Comparison of ENCODE assay signal across 18 cellular contexts in genomic region chr22:26970809-26971394, GRCh38.
DNase-seq lines count a peak whose midpoint lies in the region; ATAC-seq and TF ChIP-seq lines count a peak whose summit lies in the region.
"Had no signal": no experiment of that assay in that cellular context is flagged by ENCODE, and none has a peak within 500 bp of the region (broad histone marks: within the 10 kb centered on the region; RNA-seq: fewer than 3 reads in every experiment).

No MANE protein-coding gene starts in this region.

- no peak overlapping the region for H3K4me3 ChIP-seq in HCT116 (replicated peaks in 1 of 2; ENCODE audit: low read depth in 1 of 2, low read length in 2 of 2)
- H3K4me3 ChIP-seq: SK-N-MC had no signal

- no peak overlapping the region for H3K9ac ChIP-seq in HCT116 (ENCODE audit: low read length)

- H3K27ac Mint-ChIP-seq in WTC11, result no peak overlapping the region
- H3K27ac Mint-ChIP-seq: CD4-positive, alpha-beta T cell had no signal

- no peaks in the 10 kb centered on the region for H3K79me2 ChIP-seq in HCT116 (ENCODE audit: insufficient read depth, low read length)

- no peaks in the 10 kb centered on the region for H3K9me3 Mint-ChIP-seq in WTC11
- H3K9me3 Mint-ChIP-seq: CD4-positive, alpha-beta T cell had no signal

- H3K27ac ChIP-seq in HCT116 (ENCODE audit: low read depth, low read length), result no peak overlapping the region
- H3K27ac ChIP-seq: SK-N-MC had no signal

- no peak overlapping the region for H3K4me3 Mint-ChIP-seq in WTC11
- H3K4me3 Mint-ChIP-seq: CD4-positive, alpha-beta T cell had no signal

- ATAC-seq in HCT116, result peak; percentile 80
- ATAC-seq in WTC11, result peak; percentile 90
- peak; percentile 67 for ATAC-seq in left colon
- ATAC-seq: Panc1, Right ventricle myocardium inferior had no signal

- H3K36me3 ChIP-seq in HCT116 (ENCODE audit: control insufficient read depth in 1 of 2, insufficient read depth in 2 of 2, low read length in 2 of 2), result no peaks in the 10 kb centered on the region
- H3K36me3 ChIP-seq: BE2C had no signal

- BruUV-seq in HCT116 (replicated peaks; lab: Mats Ljungman, UMichigan), result no TSS peak

- no peaks in the 10 kb centered on the region for H3K9me2 ChIP-seq in HCT116 (ENCODE audit: insufficient read depth)

- no peaks in the 10 kb centered on the region for H3K9me3 ChIP-seq in HCT116 (ENCODE audit: control insufficient read depth in 1 of 2, insufficient read depth in 1 of 2, low read depth in 1 of 2, low read length in 2 of 2)
- H3K9me3 ChIP-seq: BE2C had no signal

- no peaks in the 10 kb centered on the region for H4K20me1 ChIP-seq in HCT116 (ENCODE audit: insufficient read depth)

- CTCF ChIA-PET in HCT116 (lab: Charles Lee), result no interaction called here
- CTCF ChIA-PET in WTC11 (lab: Charles Lee), result interaction anchor here (0.9 kb wide), 1 partner anchor 119 kb away, joined by 4 read pairs; no protein-coding TSS in a partner anchor

- no peak overlapping the region for H3K4me2 ChIP-seq in HCT116 (ENCODE audit: low read length)

- peaks cover 42% of the 10 kb centered on the region for H3K27me3 ChIP-seq in HCT116 (ENCODE audit: insufficient read depth, low read length)
- H3K27me3 ChIP-seq: BE2C had no signal

- no peak for TF ChIP-seq RAD21 in HCT116 (IDR thresholded peaks at IDR 0.05; ENCODE audit: low read depth)

- H2AFZ ChIP-seq in HCT116 (ENCODE audit: low read depth, low read length, poor library complexity, severe bottlenecking), result no peak overlapping the region

- intact Hi-C loops in HCT116 (cut with micrococcal nuclease), result no loop called here
- intact Hi-C loops in left colon (cut with DNase I, micrococcal nuclease), result no loop called here

- POLR2A ChIA-PET in HCT116 (lab: Charles Lee), result no interaction called here
- POLR2A ChIA-PET in WTC11 (lab: Charles Lee), result no interaction called here

- TF ChIP-seq CTCF in HCT116 (IDR thresholded peaks at IDR 0.05 in 2 of 3, conservative IDR thresholded peaks at IDR 0.05 in 1 of 3; ENCODE audit: borderline replicate concordance in 1 of 3, insufficient read depth in 1 of 3, low read depth in 2 of 3, low read length in 2 of 3) (no peak), WTC11 (IDR thresholded peaks at IDR 0.05) (no peak)

- TF ChIP-seq POLR2A in HCT116 (IDR thresholded peaks at IDR 0.05; ENCODE audit: borderline replicate concordance, extremely low read depth, insufficient read depth, insufficient read length), result no peak

- RAD21 ChIA-PET in HCT116 (lab: Charles Lee; ENCODE audit: low non-redundant PET in 1 of 2, low total read pairs in 2 of 2, uncharacterized antibody in 2 of 2, unreplicated experiment in 2 of 2), result no interaction called here

- no peaks in the 10 kb centered on the region for H3K4me1 ChIP-seq in HCT116 (ENCODE audit: control insufficient read depth in 1 of 2, insufficient read depth in 2 of 2, low read length in 2 of 2)
- H3K4me1 ChIP-seq: BE2C had no signal

- DNase-seq in DMS53 (lab: John Stamatoyannopoulos, UW), result peak; percentile 4
- DNase-seq in DMS53 treated with DMSO at 0.1 percent for 48 hours (lab: John Stamatoyannopoulos, UW; ENCODE audit: unreplicated experiment), result no peak
- peak; percentile 28 for DNase-seq in HCT116 (ENCODE audit: low read depth, low spot score)
- no peak for DNase-seq in WTC11 (ENCODE audit: low spot score)
- no peak for DNase-seq in left colon
- no peak for DNase-seq in NCI-H187 treated with DMSO at 0.1 percent for 48 hours (lab: John Stamatoyannopoulos, UW)
- DNase-seq in OCI-M2 (lab: John Stamatoyannopoulos, UW; ENCODE audit: unreplicated experiment), result no peak
- no peak for DNase-seq in activated T-cell treated with anti-CD3 and anti-CD28 coated beads for 4 hours
- DNase-seq: 8988T; BE2C; CD4-positive, alpha-beta T cell; GDM1; NCI-H1417; NCI-H1930; NCI-H748 treated with DMSO at 0.1 percent for 48 hours had no signal

- H3K27me3 Mint-ChIP-seq in WTC11 (ENCODE audit: low read depth), result peaks cover 23% of the 10 kb centered on the region

- H3K36me3 Mint-ChIP-seq in WTC11, result no peaks in the 10 kb centered on the region

- no peaks in the 10 kb centered on the region for H3K4me1 Mint-ChIP-seq in WTC11

TF ChIP-seq in HCT116, 20 proteins besides CTCF, POLR2A, EP300 and RAD21:
- TF ChIP-seq CEBPB (IDR thresholded peaks at IDR 0.05; ENCODE audit: low read depth) (no peak), SRF (IDR thresholded peaks at IDR 0.05; ENCODE audit: low read depth) (no peak), POLR2AphosphoS5 (IDR thresholded peaks at IDR 0.05; ENCODE audit: low read depth, low read length) (no peak), MAX (IDR thresholded peaks at IDR 0.05) (0 out of 2 replicates have a peak, but pooled peaks have one; percentile 28), SP1 (IDR thresholded peaks at IDR 0.05; ENCODE audit: low read depth) (peak; percentile 49), ZNF274 (IDR thresholded peaks at IDR 0.05; ENCODE audit: low read depth, low read length) (no peak), EZH2 (IDR thresholded peaks at IDR 0.05) (no peak), REST (IDR thresholded peaks at IDR 0.05; ENCODE audit: low read depth) (no peak), ELF1 (IDR thresholded peaks at IDR 0.05; ENCODE audit: borderline replicate concordance, low read depth) (peak; percentile 43; the same call in 1 of the 2 replicates), FOSL1 (IDR thresholded peaks at IDR 0.05; ENCODE audit: low read depth) (no peak)

TF ChIP-seq in WTC11, 78 proteins besides CTCF, POLR2A, EP300 and RAD21:
- TF ChIP-seq USF2 (CRISPR knock-in tag; IDR thresholded peaks at IDR 0.05) (peak; percentile 96), ZNF219 (CRISPR knock-in tag; IDR thresholded peaks at IDR 0.05; ENCODE audit: borderline replicate concordance) (no peak), NFYB (CRISPR knock-in tag; conservative IDR thresholded peaks at IDR 0.05; ENCODE audit: low read depth) (peak; percentile 99), USF1 (CRISPR knock-in tag; IDR thresholded peaks at IDR 0.05) (peak; percentile 95)
TF ChIP-seq in WTC11: peak in this region for 3.

Comparison
In these comparisons a context has a peak if more than half of its experiments do, and no peak if none do; other contexts are left out.
1. DNase-seq: peak in DMS53 (single experiment) and HCT116 (single experiment); none in DMS53 treated with DMSO at 0.1 percent for 48 hours (single experiment), WTC11 (single experiment), left colon (0 of 2), NCI-H187 treated with DMSO at 0.1 percent for 48 hours (single experiment), OCI-M2 (single experiment) and activated T-cell treated with anti-CD3 and anti-CD28 coated beads for 4 hours (single experiment).
2. Peak in every context shown above with its lines, with median percentiles within 50 percentile points of each other: ATAC-seq.